32 cellular contexts compared by ENCODE assay signal in the genomic region with DNA sequence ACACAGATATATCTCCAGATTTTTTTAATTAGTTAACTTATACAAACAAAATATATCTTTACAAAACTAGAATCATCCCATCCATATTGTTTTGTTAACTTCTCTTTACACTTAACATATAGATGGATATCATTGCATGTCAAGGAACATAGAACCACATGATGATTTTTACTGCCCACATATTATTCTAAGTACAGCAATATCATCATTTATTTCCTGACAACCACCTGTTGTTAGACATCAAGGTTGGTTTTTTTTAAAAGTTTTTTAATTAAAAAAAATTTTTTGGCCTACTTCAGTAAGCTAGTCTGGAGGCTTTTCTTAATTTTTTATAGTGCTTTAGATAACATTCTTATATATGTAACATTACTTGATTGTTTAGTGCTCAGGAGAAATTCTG. TPM values are rescaled to one million over a fixed set of nuclear protein-coding genes. Genes with fewer than 3 reads are reported as not detected.
"Had no signal": no experiment of that assay in that cellular context is flagged by ENCODE, and none has a peak within 500 bp of the region (broad histone marks: within the 10 kb centered on the region; RNA-seq: fewer than 3 reads in every experiment).

No MANE protein-coding gene starts in this region.

- DNase-seq: activated effector memory CD4-positive, alpha-beta T cell treated with anti-CD3 and anti-CD28 coated beads, Interleukin-2, amount 50 U/mL, for 16 hours; activated gamma-delta T cell; activated gamma-delta T cell treated with Interleukin-2 at 50 U/mL for 16 hours; activated naive CD4-positive, alpha-beta T cell; activated naive CD4-positive, alpha-beta T cell treated with anti-CD3 and anti-CD28 coated beads for 36 hours; activated naive CD4-positive, alpha-beta T cell treated with anti-CD3 and anti-CD28 coated beads, Interleukin-2, amount 10 ng/mL, durations not matched to agents 7 days and 5 days; activated naive CD4-positive, alpha-beta T cell treated with anti-CD3 and anti-CD28 coated beads, Interleukin-2, amount 50 U/mL, for 16 hours; activated naive CD4-positive, alpha-beta T cell treated with Interleukin-2 at 50 U/mL for 16 hours; activated naive CD8-positive, alpha-beta T cell treated with anti-CD3 and anti-CD28 coated beads for 36 hours; activated naive CD8-positive, alpha-beta T cell treated with anti-CD3 and anti-CD28 coated beads, Interleukin-2, amount 10 ng/mL, durations not matched to agents 7 days and 5 days; activated naive CD8-positive, alpha-beta T cell treated with anti-CD3 and anti-CD28 coated beads, Interleukin-2, amount 50 U/mL, for 24 hours; activated T-cell treated with anti-CD3 and anti-CD28 coated beads, Interleukin-2, amount 50 U/mL, for 1 hour; activated T-cell treated with anti-CD3 and anti-CD28 coated beads, Interleukin-2, amount 50 U/mL, for 24 hours; activated T-cell treated with anti-CD3 and anti-CD28 coated beads, Interleukin-2, amount 50 U/mL, for 4 hours; activated T-cell treated with anti-CD3 and anti-CD28 coated beads, Interleukin-2, amount 50 U/mL, for 48 hours; activated T-cell treated with anti-CD3 and anti-CD28 coated beads, Interleukin-2, amount 50 U/mL, for 72 hours; adrenal gland; amniotic stem cell; amygdala; anterior cingulate cortex; aorta; body of pancreas; brain microvascular endothelial cell; caudate nucleus; central memory CD4-positive, alpha-beta T cell; cerebellar nuclear complex had no signal

- H3K36me3 ChIP-seq: adrenal gland, ascending aorta, brain microvascular endothelial cell, breast epithelium, cardiac muscle cell had no signal

- H3K27ac ChIP-seq: adrenal gland, ascending aorta, body of pancreas, brain microvascular endothelial cell, breast epithelium, cardiac muscle cell had no signal

- H3K4me1 ChIP-seq: adrenal gland, ascending aorta, body of pancreas, breast epithelium had no signal

- H3K9me3 ChIP-seq: adrenal gland, ascending aorta, body of pancreas had no signal

- FAIRE-seq: astrocyte, bronchial epithelial cell had no signal

- H3K4me3 ChIP-seq: adrenal gland, ascending aorta, body of pancreas, breast epithelium, cardiac muscle cell had no signal

RNA-seq across cellular contexts. Expression of a gene that starts 38.9 kb away (rescaled TPM):
- total RNA-seq: activated T-helper 17 cell treated with anti-CD3 and anti-CD28 coated beads, Interleukin-2, amount 50 U/mL, for 72 hours had no signal
